1 cellular context compared by ENCODE assay signal in the genomic region with DNA sequence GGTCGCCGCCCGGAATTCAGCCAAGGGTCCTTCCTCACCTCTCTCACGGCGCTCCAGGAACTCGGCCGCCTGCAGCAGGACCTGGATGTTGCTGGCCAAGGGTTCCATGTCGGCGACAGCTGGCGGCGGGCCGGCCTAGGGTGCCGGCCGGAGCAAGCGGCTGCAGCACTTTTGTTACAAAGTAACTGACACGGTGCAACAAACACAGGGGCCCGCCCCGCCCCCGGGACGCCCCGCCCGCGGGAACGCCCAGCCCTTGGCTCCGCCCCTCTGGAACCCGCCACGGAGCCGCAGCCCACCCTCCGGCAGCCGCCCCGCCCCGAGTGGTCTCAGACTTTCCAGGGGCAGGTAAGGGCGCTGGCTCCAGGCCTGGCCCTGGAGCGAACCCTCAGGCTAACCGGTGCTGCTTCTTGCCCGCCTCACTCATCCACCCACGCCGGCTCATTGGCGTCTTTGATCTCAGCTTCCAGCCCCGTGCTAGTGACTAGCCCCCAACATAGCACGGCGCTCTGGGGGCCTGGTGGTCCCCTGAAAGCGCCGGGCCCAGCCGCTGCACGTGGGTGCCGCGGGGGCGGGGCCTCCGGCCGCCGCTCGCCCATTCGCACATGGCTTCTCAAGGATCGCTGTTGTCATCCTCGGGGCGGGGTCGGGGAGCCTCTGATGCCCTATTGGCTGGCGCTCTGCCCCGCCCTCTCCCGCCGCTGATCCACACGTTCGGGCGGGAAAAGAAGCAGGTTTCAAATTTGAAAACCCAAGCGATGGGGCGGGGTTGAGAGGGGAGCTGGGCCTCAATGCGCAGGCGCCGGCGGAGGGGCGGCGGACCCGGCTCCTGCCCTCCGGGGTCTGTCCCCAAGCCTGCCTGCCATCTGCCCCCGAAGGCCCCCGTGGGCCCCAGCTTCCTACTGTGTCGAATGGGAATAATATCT.
TF ChIP-seq lines count a peak whose summit lies in the region.

A gene with protein sequence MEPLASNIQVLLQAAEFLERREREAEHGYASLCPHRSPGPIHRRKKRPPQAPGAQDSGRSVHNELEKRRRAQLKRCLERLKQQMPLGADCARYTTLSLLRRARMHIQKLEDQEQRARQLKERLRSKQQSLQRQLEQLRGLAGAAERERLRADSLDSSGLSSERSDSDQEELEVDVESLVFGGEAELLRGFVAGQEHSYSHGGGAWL (minus strand): TSS at position 176 of the 926 bp plus-strand sequence. CDS start 68 bp downstream, at position 108.

TF ChIP-seq in H1, 55 proteins besides CTCF, POLR2A, EP300 and RAD21 (continued from another document):
- TF ChIP-seq, protein P1, sequence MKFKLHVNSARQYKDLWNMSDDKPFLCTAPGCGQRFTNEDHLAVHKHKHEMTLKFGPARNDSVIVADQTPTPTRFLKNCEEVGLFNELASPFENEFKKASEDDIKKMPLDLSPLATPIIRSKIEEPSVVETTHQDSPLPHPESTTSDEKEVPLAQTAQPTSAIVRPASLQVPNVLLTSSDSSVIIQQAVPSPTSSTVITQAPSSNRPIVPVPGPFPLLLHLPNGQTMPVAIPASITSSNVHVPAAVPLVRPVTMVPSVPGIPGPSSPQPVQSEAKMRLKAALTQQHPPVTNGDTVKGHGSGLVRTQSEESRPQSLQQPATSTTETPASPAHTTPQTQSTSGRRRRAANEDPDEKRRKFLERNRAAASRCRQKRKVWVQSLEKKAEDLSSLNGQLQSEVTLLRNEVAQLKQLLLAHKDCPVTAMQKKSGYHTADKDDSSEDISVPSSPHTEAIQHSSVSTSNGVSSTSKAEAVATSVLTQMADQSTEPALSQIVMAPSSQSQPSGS (IDR thresholded peaks at IDR 0.05; ENCODE audit: low read length): no peak; the same call in 1 of the 2 replicates
